25 cellular contexts compared by ENCODE assay signal in genomic region chr9:111197251-111197650, GRCh38.
"Had no signal": no experiment of that assay in that cellular context is flagged by ENCODE, and none has a peak within 500 bp of the region (broad histone marks: within the 10 kb centered on the region; RNA-seq: fewer than 3 reads in every experiment).

No MANE protein-coding gene starts in this region.

- H3K4me3 ChIP-seq: ascending aorta, MG63, SK-N-MC had no signal

- H3K36me3 ChIP-seq: ascending aorta, MG63 had no signal

- ATAC-seq: activated CD4-positive, alpha-beta T cell treated with anti-CD3 and anti-CD28 coated beads for 36 hours; activated CD8-positive, alpha-beta memory T cell treated with anti-CD3 and anti-CD28 coated beads, Interleukin-2, amount 10 ng/mL, durations not matched to agents 7 days and 5 days; activated naive CD4-positive, alpha-beta T cell treated with anti-CD3 and anti-CD28 coated beads, Interleukin-2, amount 50 U/mL, for 72 hours; activated naive CD8-positive, alpha-beta T cell treated with anti-CD3 and anti-CD28 coated beads, Interleukin-2, amount 50 U/mL, for 24 hours had no signal

- H3K4me1 ChIP-seq: ascending aorta had no signal

- H3K27me3 ChIP-seq: ascending aorta, MG63 had no signal

- DNase-seq: activated CD4-positive, alpha-beta T cell treated with anti-CD3 and anti-CD28 coated beads for 36 hours; activated CD4-positive, alpha-beta T cell treated with anti-CD3 and anti-CD28 coated beads, Interleukin-2, amount 50 U/mL, for 4 hours; activated CD8-positive, alpha-beta memory T cell treated with anti-CD3 and anti-CD28 coated beads, Interleukin-2, amount 10 ng/mL, durations not matched to agents 7 days and 5 days; activated effector memory CD4-positive, alpha-beta T cell treated with Interleukin-2 at 50 U/mL for 16 hours; activated naive CD4-positive, alpha-beta T cell treated with Interleukin-2 at 50 U/mL for 16 hours; activated naive CD8-positive, alpha-beta T cell treated with anti-CD3 and anti-CD28 coated beads, Interleukin-2, amount 50 U/mL, for 24 hours; activated T-cell treated with anti-CD3 and anti-CD28 coated beads, Interleukin-2, amount 50 U/mL, for 24 hours; amniotic stem cell; KG1; MG63; MV-4-11; NCI-H1092 treated with DMSO at 0.1 percent for 48 hours; NCI-H1417 treated with DMSO at 0.1 percent for 48 hours; NCI-H1694 treated with DMSO at 0.1 percent for 48 hours; NCI-H2029 treated with DMSO at 0.1 percent for 48 hours; NCI-H345; NCI-H510A; NCI-H69; NK-92 treated with Interleukin-12 subunit alpha and Interleukin-12 subunit beta, amount 100 ng/mL, for 24 hours; SIG-M5; T-helper 1 cell had no signal

- H3K27ac ChIP-seq: ascending aorta, SK-N-MC, VCaP had no signal
